Comparison of ENCODE assay signal across 15 cellular contexts in the genomic region with DNA sequence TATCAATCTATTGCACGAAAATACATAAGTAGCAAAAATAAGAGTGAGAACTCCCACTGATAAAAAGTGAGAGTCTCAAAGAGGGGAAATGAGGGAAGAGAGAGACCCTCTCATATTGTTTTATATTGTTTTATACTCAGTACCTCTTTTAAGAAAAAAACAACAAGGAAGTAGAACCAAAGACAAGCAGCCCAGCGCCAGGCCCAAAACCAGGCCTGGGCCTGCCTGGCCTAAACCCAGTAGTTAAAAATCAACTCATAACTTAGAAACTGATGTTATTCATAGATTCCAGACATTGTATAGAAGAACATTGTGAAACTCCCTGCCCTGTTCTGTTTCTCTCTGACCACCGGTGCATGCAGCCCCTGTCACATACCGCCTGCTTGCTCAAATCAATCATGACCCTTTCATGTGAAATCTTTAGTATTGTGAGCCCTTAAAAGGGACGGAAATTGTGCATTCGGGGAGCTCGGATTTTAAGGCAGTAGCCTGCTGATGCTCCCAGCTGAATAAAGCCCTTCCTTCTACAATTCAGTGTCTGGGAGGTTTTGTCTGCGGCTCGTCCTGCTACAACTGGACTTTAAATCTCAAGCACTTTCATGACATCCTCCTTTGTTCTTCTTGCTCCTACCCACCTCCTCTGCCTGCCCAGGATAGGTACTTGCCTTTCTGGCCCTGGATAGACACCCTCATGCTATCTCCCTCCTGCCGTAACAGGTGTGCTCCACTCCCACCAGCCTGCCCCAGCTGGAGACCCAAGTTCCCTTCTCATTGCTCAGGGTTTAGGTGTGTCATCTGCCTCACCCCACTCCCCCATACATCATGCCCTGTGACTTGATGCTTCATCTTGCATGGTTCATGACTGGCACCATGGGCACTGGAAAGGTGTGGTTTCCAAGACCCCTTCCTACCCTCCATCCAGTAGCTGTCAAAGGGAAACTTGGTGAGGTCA. TPM values are rescaled to one million over a fixed set of nuclear protein-coding genes. Genes with fewer than 3 reads are reported as not detected.
DNase-seq lines count a peak whose midpoint lies in the region; ATAC-seq, FAIRE-seq and TF ChIP-seq lines count a peak whose summit lies in the region.
"Not testable (repeated sequence)": the region's sequence is repeated elsewhere in the genome, so short reads cannot be mapped to it uniquely, and the experiment has no call there.
"Had no signal": no experiment of that assay in that cellular context is flagged by ENCODE, and none has a peak within 500 bp of the region (broad histone marks: within the 10 kb centered on the region; RNA-seq: fewer than 3 reads in every experiment).

No MANE protein-coding gene starts in this region.

- not testable (repeated sequence) for H3K79me1 ChIP-seq in mesenchymal stem cell (replicated peaks; ENCODE audit: low read length, poor library complexity, severe bottlenecking)

- H3K9me2 ChIP-seq in Loucy (replicated peaks; ENCODE audit: low read depth, low read length), result not testable (repeated sequence)

- not testable (repeated sequence) for H3K27me3 ChIP-seq in Loucy (ENCODE audit: insufficient read depth, low read length, poor library complexity, severe bottlenecking); mesenchymal stem cell (ENCODE audit: control insufficient read depth in 1 of 2, insufficient read depth in 1 of 2, low read length in 2 of 2)

- not testable (repeated sequence) for H3K14ac ChIP-seq in mesenchymal stem cell (ENCODE audit: low read length in 2 of 2)

- H3K9me3 Mint-ChIP-seq in Calu3 (ENCODE audit: low read depth, unreplicated experiment); activated B cell treated with CpG ODN at 0.5 μM for 24 hours; stimulated activated naive B cell treated with anti-CD40 and anti-IgM and Interleukin-4, amounts not matched to agents 10 μg/mL and 1 μg/mL and 100 μg/mL, for 72 hours: not testable (repeated sequence)

- not testable (repeated sequence) for H4K8ac ChIP-seq in mesenchymal stem cell (ENCODE audit: low read length)

- H3K4me2 ChIP-seq in Loucy (ENCODE audit: low read depth, low read length, poor library complexity, severe bottlenecking) (peak overlapping the region; percentile 36), mesenchymal stem cell (ENCODE audit: low read length, poor library complexity, severe bottlenecking) (peak overlapping the region; percentile 12)

- H3K9ac ChIP-seq in Loucy (ENCODE audit: low read depth, low read length, poor library complexity, severe bottlenecking), result peak overlapping the region; percentile 18
- H3K9ac ChIP-seq in mesenchymal stem cell (ENCODE audit: low read length), result not testable (repeated sequence)

- H3K36me3 Mint-ChIP-seq in Calu3 (ENCODE audit: insufficient read depth, unreplicated experiment) (peaks cover 98% of the 10 kb centered on the region), activated B cell treated with CpG ODN at 0.5 μM for 24 hours (ENCODE audit: low read depth) (peaks cover 85% of the 10 kb centered on the region)
- H3K36me3 Mint-ChIP-seq in stimulated activated naive B cell treated with anti-CD40 and anti-IgM and Interleukin-4, amounts not matched to agents 10 μg/mL and 1 μg/mL and 100 μg/mL, for 72 hours, result peaks cover 76 to 80% of the 10 kb centered on the region in 2 donors

- peak; percentile 25 for ATAC-seq in activated B cell treated with CpG ODN at 0.5 μM for 24 hours (ENCODE audit: low read depth)
- peak; percentile 54 to 68 for ATAC-seq in stimulated activated naive B cell treated with anti-CD40 and anti-IgM and Interleukin-4, amounts not matched to agents 10 μg/mL and 1 μg/mL and 100 μg/mL, for 72 hours (replicated peaks)

- H4K91ac ChIP-seq in mesenchymal stem cell (ENCODE audit: low read length), result not testable (repeated sequence)

- H3K79me2 ChIP-seq in Loucy (ENCODE audit: insufficient read depth, low read length), result not testable (repeated sequence)

- not testable (repeated sequence) for BruUV-seq in Calu3 (replicated peaks; lab: Mats Ljungman, UMichigan)

- H3K27me3 Mint-ChIP-seq in Calu3 (ENCODE audit: unreplicated experiment); activated B cell treated with CpG ODN at 0.5 μM for 24 hours; stimulated activated naive B cell treated with anti-CD40 and anti-IgM and Interleukin-4, amounts not matched to agents 10 μg/mL and 1 μg/mL and 100 μg/mL, for 72 hours: not testable (repeated sequence)

- not testable (repeated sequence) for H2AFZ ChIP-seq in Loucy (ENCODE audit: low read length); mesenchymal stem cell (ENCODE audit: low read depth, low read length)

- not testable (repeated sequence) for H3K9me3 ChIP-seq in Loucy (ENCODE audit: insufficient read depth, low read depth, low read length); mesenchymal stem cell (ENCODE audit: control insufficient read depth, low read length)

- H3K18ac ChIP-seq in mesenchymal stem cell (ENCODE audit: low read depth in 1 of 2, low read length in 2 of 2), result not testable (repeated sequence)

- not testable (repeated sequence) for H3F3A ChIP-seq in Loucy (ENCODE audit: low read depth)

- not testable (repeated sequence) for TF ChIP-seq CTCF in Calu3 (IDR thresholded peaks at IDR 0.05; ENCODE audit: unreplicated experiment); Loucy (conservative IDR thresholded peaks at IDR 0.05; ENCODE audit: low read length); activated B cell treated with CpG ODN at 0.5 μM for 24 hours (IDR thresholded peaks at IDR 0.05)

- H2BK120ac ChIP-seq in mesenchymal stem cell (ENCODE audit: low read depth, low read length), result not testable (repeated sequence)

- POLR2A ChIA-PET in activated B cell treated with CpG ODN at 0.5 μM for 24 hours (lab: Charles Lee), result interaction anchor here (1.2 to 2.1 kb wide), 4 partner anchors 11 to 23 kb away, joined by 4 to 6 read pairs (median 5); no protein-coding TSS in a partner anchor

- H4K20me1 ChIP-seq in Loucy (ENCODE audit: insufficient read depth, low read length, poor library complexity, severe bottlenecking), result not testable (repeated sequence)

- peaks cover 38% of the 10 kb centered on the region for H3K36me3 ChIP-seq in Loucy (ENCODE audit: insufficient read depth, low read length)
- peaks cover 0 to 34% of the 10 kb centered on the region in 2 experiments for H3K36me3 ChIP-seq in mesenchymal stem cell (ENCODE audit: control insufficient read depth in 1 of 2, insufficient read depth in 2 of 2, low read depth in 1 of 2, low read length in 2 of 2)

- H3K27ac ChIP-seq in mesenchymal stem cell (ENCODE audit: low read length, poor library complexity, severe bottlenecking), result peak overlapping the region; percentile 84

- not testable (repeated sequence) for DNase-seq in Calu3; GM18507 (ENCODE audit: extremely low spot score, insufficient read length, low read depth); activated B cell treated with CpG ODN at 0.5 μM for 24 hours; mesenchymal stem cell; stimulated activated naive B cell treated with anti-CD40 and anti-IgM and Interleukin-4, amounts not matched to agents 10 μg/mL and 1 μg/mL and 100 μg/mL, for 72 hours
- DNase-seq in glomerular visceral epithelial cell (ENCODE audit: extremely low spot score), result peak; percentile 45

- H2BK5ac ChIP-seq in mesenchymal stem cell (ENCODE audit: low read depth, low read length, poor library complexity, severe bottlenecking), result not testable (repeated sequence)

- WGBS in mesenchymal stem cell, result 78% methylated on average over 6 of the region's 10 CpGs

- H3K4me3 Mint-ChIP-seq in Calu3 (ENCODE audit: low read depth, unreplicated experiment) (peak overlapping the region; percentile 94), activated B cell treated with CpG ODN at 0.5 μM for 24 hours (peak overlapping the region; percentile 17)
- H3K4me3 Mint-ChIP-seq in stimulated activated naive B cell treated with anti-CD40 and anti-IgM and Interleukin-4, amounts not matched to agents 10 μg/mL and 1 μg/mL and 100 μg/mL, for 72 hours, result peak overlapping the region; percentile 41 to 65

- H2AK5ac ChIP-seq in mesenchymal stem cell (ENCODE audit: low read length, severe bottlenecking), result peak overlapping the region; percentile 0

- intact Hi-C loops in Calu3 (cut with micrococcal nuclease; ENCODE audit: unreplicated experiment) (loop anchor here (5.0 kb wide), 1 partner anchor 36 kb away; the partner anchor contains the start of gene CTSE), activated B cell treated with CpG ODN at 0.5 μM for 24 hours (cut with micrococcal nuclease) (loop anchor here (1.0 to 10.0 kb wide), 2 partner anchors 7 to 744 kb away; no protein-coding TSS in a partner anchor)

- FAIRE-seq in GM18507 (lab: Jason Lieb, UNC), result peak; percentile 70

- H3K27ac Mint-ChIP-seq in Calu3 (ENCODE audit: unreplicated experiment) (peak overlapping the region; percentile 94), activated B cell treated with CpG ODN at 0.5 μM for 24 hours (peak overlapping the region; percentile 84)
- peak overlapping the region; percentile 90 for H3K27ac Mint-ChIP-seq in stimulated activated naive B cell treated with anti-CD40 and anti-IgM and Interleukin-4, amounts not matched to agents 10 μg/mL and 1 μg/mL and 100 μg/mL, for 72 hours

- CTCF ChIA-PET in Calu3 (lab: Charles Lee) (interaction anchor here (1.0 to 1.4 kb wide), 3 partner anchors 10 to 35 kb away, joined by 3 to 6 read pairs (median 3); partner anchors contain the start of gene CTSE), activated B cell treated with CpG ODN at 0.5 μM for 24 hours (lab: Charles Lee) (interaction anchor here (1.5 to 3.0 kb wide), 3 partner anchors 28 to 81 kb away, joined by 4 to 18 read pairs (median 8); no protein-coding TSS in a partner anchor)

- H3K4ac ChIP-seq in mesenchymal stem cell (ENCODE audit: low read depth in 1 of 2, low read length in 2 of 2), result not testable (repeated sequence)

- not testable (repeated sequence) for H2BK15ac ChIP-seq in mesenchymal stem cell (ENCODE audit: low read depth, poor library complexity, severe bottlenecking)

- H3K4me1 Mint-ChIP-seq in Calu3 (ENCODE audit: low read depth, unreplicated experiment) (peaks cover 84% of the 10 kb centered on the region), activated B cell treated with CpG ODN at 0.5 μM for 24 hours (peaks cover 83% of the 10 kb centered on the region)
- H3K4me1 Mint-ChIP-seq in stimulated activated naive B cell treated with anti-CD40 and anti-IgM and Interleukin-4, amounts not matched to agents 10 μg/mL and 1 μg/mL and 100 μg/mL, for 72 hours, result peaks cover 45 to 86% of the 10 kb centered on the region in 2 donors

- H3K4me1 ChIP-seq in Loucy (ENCODE audit: insufficient read depth, low read length, poor library complexity, severe bottlenecking), result peaks cover 30% of the 10 kb centered on the region
- H3K4me1 ChIP-seq in mesenchymal stem cell (ENCODE audit: control insufficient read depth, insufficient read depth, low read depth, low read length), result peaks cover 26% of the 10 kb centered on the region

- not testable (repeated sequence) for H3K4me3 ChIP-seq in Loucy (ENCODE audit: low read length, poor library complexity, severe bottlenecking); mesenchymal stem cell (ENCODE audit: insufficient read depth in 1 of 2, low read depth in 1 of 2, low read length in 2 of 2)

- not testable (repeated sequence) for H3K23ac ChIP-seq in mesenchymal stem cell (ENCODE audit: low read length in 2 of 2)

- not testable (repeated sequence) for H2BK12ac ChIP-seq in mesenchymal stem cell (ENCODE audit: low read length in 2 of 2)

RNA-seq across cellular contexts. Expression of gene RHEX, which starts 5.6 kb away (rescaled TPM):
- 75.1 and 88.9 TPM in 2 replicates for total RNA-seq in Calu3 (2022)
- total RNA-seq in activated B cell treated with CpG ODN at 0.5 μM for 24 hours, result 30.4 and 34.8 TPM in 2 replicates
- not detected for polyA plus RNA-seq in mesenchymal stem cell (2013, experiment 1 of 2)
- polyA plus RNA-seq in mesenchymal stem cell (2013, experiment 2 of 2), result not detected
- total RNA-seq: CD8-positive, alpha-beta memory T cell; H4; LHCN-M2; PC-9; SJSA1 had no signal
- polyA plus RNA-seq: A549; CD14-positive monocyte; CD8-positive, alpha-beta memory T cell had no signal

RNA-seq across cellular contexts. Expression of gene CTSE, which starts 34.9 kb away (rescaled TPM):
- 425 and 457 TPM in 2 replicates for total RNA-seq in Calu3 (2022)
- total RNA-seq in activated B cell treated with CpG ODN at 0.5 μM for 24 hours, result not detected in 2 replicates
- not detected for polyA plus RNA-seq in mesenchymal stem cell (2013, experiment 1 of 2)
- polyA plus RNA-seq in mesenchymal stem cell (2013, experiment 2 of 2), result not detected
- total RNA-seq: CD8-positive, alpha-beta memory T cell; H4; LHCN-M2; Right ventricle myocardium superior; SJSA1 had no signal
- polyA plus RNA-seq: A549; CD14-positive monocyte; CD8-positive, alpha-beta memory T cell had no signal

RNA-seq across cellular contexts. Expression of gene RAB7B, which starts 55.4 kb away (rescaled TPM):
- 1.1 and 1.3 TPM in 2 replicates for total RNA-seq in Calu3 (2022)
- not detected in 2 replicates for total RNA-seq in activated B cell treated with CpG ODN at 0.5 μM for 24 hours
- 2.5 TPM for polyA plus RNA-seq in mesenchymal stem cell (2013, experiment 1 of 2)
- 2.5 TPM for polyA plus RNA-seq in mesenchymal stem cell (2013, experiment 2 of 2)
- total RNA-seq: PC-9 had no signal
- polyA plus RNA-seq: CD8-positive, alpha-beta memory T cell had no signal

RNA-seq across cellular contexts. Expression of gene AVPR1B, which starts 58.6 kb away (rescaled TPM):
- not detected in 2 replicates for total RNA-seq in Calu3 (2022)
- total RNA-seq in activated B cell treated with CpG ODN at 0.5 μM for 24 hours, result not detected in 2 replicates
- not detected for polyA plus RNA-seq in mesenchymal stem cell (2013, experiment 1 of 2)
- polyA plus RNA-seq in mesenchymal stem cell (2013, experiment 2 of 2), result not detected
- total RNA-seq: CD8-positive, alpha-beta memory T cell; H4; LHCN-M2; PC-9; Right ventricle myocardium superior; SJSA1 had no signal
- polyA plus RNA-seq: A549; CD14-positive monocyte; CD8-positive, alpha-beta memory T cell had no signal

Comparison
In these comparisons a context has a peak if more than half of its experiments do, and no peak if none do; other contexts are left out.
1. H3K4me3 Mint-ChIP-seq: peak in every context shown above with its lines; median percentile 94 in Calu3; 53 in stimulated activated naive B cell treated with anti-CD40 and anti-IgM and Interleukin-4, amounts not matched to agents 10 μg/mL and 1 μg/mL and 100 μg/mL, for 72 hours; 17 in activated B cell treated with CpG ODN at 0.5 μM for 24 hours.
2. RNA of gene CTSE, which starts 34.9 kb away (total RNA-seq): 425 to 457 TPM in Calu3; not detected in activated B cell treated with CpG ODN at 0.5 μM for 24 hours; every median in the first group is over 100 times any median in the second.
3. Peak in every context shown above with its lines, with median percentiles within 50 percentile points of each other: H3K27ac Mint-ChIP-seq.